ENCODE assay signal across 1 cellular context in the genomic region with DNA sequence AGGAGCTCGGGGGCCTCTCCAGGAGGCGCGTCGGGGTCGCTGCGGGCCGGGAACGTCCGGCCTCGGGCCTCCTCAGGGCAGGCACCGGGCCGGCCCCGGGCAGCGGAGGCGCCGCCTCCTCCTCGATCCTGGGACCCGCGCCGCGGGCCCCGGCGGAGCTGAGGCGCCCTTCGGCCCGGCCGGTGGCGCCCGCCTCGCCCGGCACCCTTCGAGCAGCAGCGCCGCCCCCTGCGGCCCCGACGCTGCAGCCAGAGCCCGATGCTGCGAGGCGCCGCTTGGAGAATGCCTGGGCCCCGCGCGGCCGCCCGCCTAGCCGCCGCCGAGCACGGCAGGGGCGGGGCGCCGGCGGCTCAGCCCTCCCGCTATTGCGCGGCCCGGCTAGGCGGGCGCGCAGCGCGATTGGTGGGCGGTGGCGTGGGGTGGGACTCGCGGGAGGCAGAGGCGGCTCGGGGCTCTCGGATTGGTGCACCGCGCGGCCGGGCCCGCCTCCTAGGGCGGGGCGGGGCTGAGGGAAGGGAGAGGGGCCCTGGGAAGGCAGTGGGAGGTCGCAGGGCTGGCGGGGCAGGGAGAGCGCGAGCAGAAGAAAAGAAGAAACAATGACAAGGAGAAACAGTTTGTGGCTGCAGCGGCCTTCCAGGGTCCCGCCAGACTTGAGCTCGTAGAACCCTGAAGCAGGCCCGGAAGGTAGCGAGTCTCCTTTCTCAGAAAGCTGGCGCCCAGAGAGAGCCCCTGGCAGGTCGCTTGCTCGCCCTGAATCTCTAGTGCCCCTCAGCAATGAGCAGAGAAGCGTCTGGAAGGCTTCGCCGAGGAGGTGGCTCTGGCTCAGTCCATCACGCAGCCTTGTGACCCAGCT.
TF ChIP-seq lines count a peak whose summit lies in the region.

A gene (minus strand): TSS at position 284 of the 853 bp plus-strand sequence. CDS start 852 bp downstream, outside the sequence.

TF ChIP-seq in HEK293, 187 proteins besides CTCF, POLR2A, EP300 and RAD21 (continued from another document and continues in another):
- TF ChIP-seq, protein P1, sequence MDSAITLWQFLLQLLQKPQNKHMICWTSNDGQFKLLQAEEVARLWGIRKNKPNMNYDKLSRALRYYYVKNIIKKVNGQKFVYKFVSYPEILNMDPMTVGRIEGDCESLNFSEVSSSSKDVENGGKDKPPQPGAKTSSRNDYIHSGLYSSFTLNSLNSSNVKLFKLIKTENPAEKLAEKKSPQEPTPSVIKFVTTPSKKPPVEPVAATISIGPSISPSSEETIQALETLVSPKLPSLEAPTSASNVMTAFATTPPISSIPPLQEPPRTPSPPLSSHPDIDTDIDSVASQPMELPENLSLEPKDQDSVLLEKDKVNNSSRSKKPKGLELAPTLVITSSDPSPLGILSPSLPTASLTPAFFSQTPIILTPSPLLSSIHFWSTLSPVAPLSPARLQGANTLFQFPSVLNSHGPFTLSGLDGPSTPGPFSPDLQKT (IDR thresholded peaks at IDR 0.05; ENCODE audit: borderline replicate concordance, low read depth, low read length) = no peak
- TF ChIP-seq BCL11B (tag by site-specific recombination; IDR thresholded peaks at IDR 0.05; ENCODE audit: low read depth) (no peak), ZNF169 (tag by site-specific recombination; IDR thresholded peaks at IDR 0.05) (no peak), ZNF501 (tag by site-specific recombination; IDR thresholded peaks at IDR 0.05) (0 out of 2 replicates have a peak, but pooled peaks have one; percentile 24), ZNF514 (tag by site-specific recombination; IDR thresholded peaks at IDR 0.05) (no peak), ZNF394 (tag by site-specific recombination; IDR thresholded peaks at IDR 0.05; ENCODE audit: borderline replicate concordance) (no peak), SP2 (tag by site-specific recombination; IDR thresholded peaks at IDR 0.05) (peak; percentile 81), PRDM1 (tag by site-specific recombination; IDR thresholded peaks at IDR 0.05) (no peak), ZBTB20 (tag by site-specific recombination; IDR thresholded peaks at IDR 0.05) (peak; percentile 69; the same call in 1 of the 2 replicates), ZNF791 (tag by site-specific recombination; IDR thresholded peaks at IDR 0.05) (no peak), ZNF404 (tag by site-specific recombination; IDR thresholded peaks at IDR 0.05) (no peak), ZNF629 (tag by site-specific recombination; IDR thresholded peaks at IDR 0.05) (no peak), ZNF473 (tag by site-specific recombination; IDR thresholded peaks at IDR 0.05) (no peak), ZNF707 (tag by site-specific recombination; IDR thresholded peaks at IDR 0.05) (no peak), ZNF302 (tag by site-specific recombination; IDR thresholded peaks at IDR 0.05; ENCODE audit: low read depth) (no peak), ZNF776 (tag by site-specific recombination; IDR thresholded peaks at IDR 0.05; ENCODE audit: borderline replicate concordance) (no peak), ZNF341 (tag by site-specific recombination; IDR thresholded peaks at IDR 0.05; ENCODE audit: low read depth) (no peak), SP3 (tag by site-specific recombination; IDR thresholded peaks at IDR 0.05) (peak; percentile 84), ZNF155 (tag by site-specific recombination; IDR thresholded peaks at IDR 0.05) (no peak), EGR2 (tag by site-specific recombination; IDR thresholded peaks at IDR 0.05; ENCODE audit: low read depth) (peak; percentile 62), ZNF571 (tag by site-specific recombination; IDR thresholded peaks at IDR 0.05) (no peak), ZBTB8A (tag by site-specific recombination; IDR thresholded peaks at IDR 0.05) (peak; percentile 58), ZNF335 (tag by site-specific recombination; conservative IDR thresholded peaks at IDR 0.05) (peak; percentile 60; the same call in 1 of the 2 replicates), ZNF530 (tag by site-specific recombination; IDR thresholded peaks at IDR 0.05; ENCODE audit: low read depth) (no peak), ZFHX2 (tag by site-specific recombination; conservative IDR thresholded peaks at IDR 0.05) (peak; percentile 70), ZNF292 (tag by site-specific recombination; IDR thresholded peaks at IDR 0.05; ENCODE audit: borderline replicate concordance, low read depth) (no peak), ZNF843 (tag by site-specific recombination; IDR thresholded peaks at IDR 0.05) (no peak), ZIC2 (tag by site-specific recombination; IDR thresholded peaks at IDR 0.05) (peak; percentile 17; the same call in 1 of the 2 replicates)
- TF ChIP-seq, protein P2, sequence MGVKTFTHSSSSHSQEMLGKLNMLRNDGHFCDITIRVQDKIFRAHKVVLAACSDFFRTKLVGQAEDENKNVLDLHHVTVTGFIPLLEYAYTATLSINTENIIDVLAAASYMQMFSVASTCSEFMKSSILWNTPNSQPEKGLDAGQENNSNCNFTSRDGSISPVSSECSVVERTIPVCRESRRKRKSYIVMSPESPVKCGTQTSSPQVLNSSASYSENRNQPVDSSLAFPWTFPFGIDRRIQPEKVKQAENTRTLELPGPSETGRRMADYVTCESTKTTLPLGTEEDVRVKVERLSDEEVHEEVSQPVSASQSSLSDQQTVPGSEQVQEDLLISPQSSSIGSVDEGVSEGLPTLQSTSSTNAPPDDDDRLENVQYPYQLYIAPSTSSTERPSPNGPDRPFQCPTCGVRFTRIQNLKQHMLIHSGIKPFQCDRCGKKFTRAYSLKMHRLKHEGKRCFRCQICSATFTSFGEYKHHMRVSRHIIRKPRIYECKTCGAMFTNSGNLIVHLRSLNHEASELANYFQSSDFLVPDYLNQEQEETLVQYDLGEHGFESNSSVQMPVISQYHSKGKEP (tag by site-specific recombination; IDR thresholded peaks at IDR 0.05) = no peak
- TF ChIP-seq, protein P3, sequence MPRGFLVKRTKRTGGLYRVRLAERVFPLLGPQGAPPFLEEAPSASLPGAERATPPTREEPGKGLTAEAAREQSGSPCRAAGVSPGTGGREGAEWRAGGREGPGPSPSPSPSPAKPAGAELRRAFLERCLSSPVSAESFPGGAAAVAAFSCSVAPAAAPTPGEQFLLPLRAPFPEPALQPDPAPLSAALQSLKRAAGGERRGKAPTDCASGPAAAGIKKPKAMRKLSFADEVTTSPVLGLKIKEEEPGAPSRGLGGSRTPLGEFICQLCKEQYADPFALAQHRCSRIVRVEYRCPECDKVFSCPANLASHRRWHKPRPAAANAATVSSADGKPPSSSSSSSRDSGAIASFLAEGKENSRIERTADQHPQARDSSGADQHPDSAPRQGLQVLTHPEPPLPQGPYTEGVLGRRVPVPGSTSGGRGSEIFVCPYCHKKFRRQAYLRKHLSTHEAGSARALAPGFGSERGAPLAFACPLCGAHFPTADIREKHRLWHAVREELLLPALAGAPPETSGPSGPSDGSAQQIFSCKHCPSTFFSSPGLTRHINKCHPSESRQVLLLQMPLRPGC (tag by site-specific recombination; IDR thresholded peaks at IDR 0.05) = no peak
- TF ChIP-seq, protein P4, sequence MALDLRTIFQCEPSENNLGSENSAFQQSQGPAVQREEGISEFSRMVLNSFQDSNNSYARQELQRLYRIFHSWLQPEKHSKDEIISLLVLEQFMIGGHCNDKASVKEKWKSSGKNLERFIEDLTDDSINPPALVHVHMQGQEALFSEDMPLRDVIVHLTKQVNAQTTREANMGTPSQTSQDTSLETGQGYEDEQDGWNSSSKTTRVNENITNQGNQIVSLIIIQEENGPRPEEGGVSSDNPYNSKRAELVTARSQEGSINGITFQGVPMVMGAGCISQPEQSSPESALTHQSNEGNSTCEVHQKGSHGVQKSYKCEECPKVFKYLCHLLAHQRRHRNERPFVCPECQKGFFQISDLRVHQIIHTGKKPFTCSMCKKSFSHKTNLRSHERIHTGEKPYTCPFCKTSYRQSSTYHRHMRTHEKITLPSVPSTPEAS (tag by site-specific recombination; IDR thresholded peaks at IDR 0.05) = no peak
- TF ChIP-seq, protein P5, sequence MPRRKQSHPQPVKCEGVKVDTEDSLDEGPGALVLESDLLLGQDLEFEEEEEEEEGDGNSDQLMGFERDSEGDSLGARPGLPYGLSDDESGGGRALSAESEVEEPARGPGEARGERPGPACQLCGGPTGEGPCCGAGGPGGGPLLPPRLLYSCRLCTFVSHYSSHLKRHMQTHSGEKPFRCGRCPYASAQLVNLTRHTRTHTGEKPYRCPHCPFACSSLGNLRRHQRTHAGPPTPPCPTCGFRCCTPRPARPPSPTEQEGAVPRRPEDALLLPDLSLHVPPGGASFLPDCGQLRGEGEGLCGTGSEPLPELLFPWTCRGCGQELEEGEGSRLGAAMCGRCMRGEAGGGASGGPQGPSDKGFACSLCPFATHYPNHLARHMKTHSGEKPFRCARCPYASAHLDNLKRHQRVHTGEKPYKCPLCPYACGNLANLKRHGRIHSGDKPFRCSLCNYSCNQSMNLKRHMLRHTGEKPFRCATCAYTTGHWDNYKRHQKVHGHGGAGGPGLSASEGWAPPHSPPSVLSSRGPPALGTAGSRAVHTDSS (tag by site-specific recombination; IDR thresholded peaks at IDR 0.05) = no peak
- TF ChIP-seq, protein P6, sequence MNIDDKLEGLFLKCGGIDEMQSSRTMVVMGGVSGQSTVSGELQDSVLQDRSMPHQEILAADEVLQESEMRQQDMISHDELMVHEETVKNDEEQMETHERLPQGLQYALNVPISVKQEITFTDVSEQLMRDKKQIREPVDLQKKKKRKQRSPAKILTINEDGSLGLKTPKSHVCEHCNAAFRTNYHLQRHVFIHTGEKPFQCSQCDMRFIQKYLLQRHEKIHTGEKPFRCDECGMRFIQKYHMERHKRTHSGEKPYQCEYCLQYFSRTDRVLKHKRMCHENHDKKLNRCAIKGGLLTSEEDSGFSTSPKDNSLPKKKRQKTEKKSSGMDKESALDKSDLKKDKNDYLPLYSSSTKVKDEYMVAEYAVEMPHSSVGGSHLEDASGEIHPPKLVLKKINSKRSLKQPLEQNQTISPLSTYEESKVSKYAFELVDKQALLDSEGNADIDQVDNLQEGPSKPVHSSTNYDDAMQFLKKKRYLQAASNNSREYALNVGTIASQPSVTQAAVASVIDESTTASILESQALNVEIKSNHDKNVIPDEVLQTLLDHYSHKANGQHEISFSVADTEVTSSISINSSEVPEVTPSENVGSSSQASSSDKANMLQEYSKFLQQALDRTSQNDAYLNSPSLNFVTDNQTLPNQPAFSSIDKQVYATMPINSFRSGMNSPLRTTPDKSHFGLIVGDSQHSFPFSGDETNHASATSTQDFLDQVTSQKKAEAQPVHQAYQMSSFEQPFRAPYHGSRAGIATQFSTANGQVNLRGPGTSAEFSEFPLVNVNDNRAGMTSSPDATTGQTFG (tag by site-specific recombination; IDR thresholded peaks at IDR 0.05; ENCODE audit: borderline replicate concordance) = no peak
- TF ChIP-seq, protein P7, sequence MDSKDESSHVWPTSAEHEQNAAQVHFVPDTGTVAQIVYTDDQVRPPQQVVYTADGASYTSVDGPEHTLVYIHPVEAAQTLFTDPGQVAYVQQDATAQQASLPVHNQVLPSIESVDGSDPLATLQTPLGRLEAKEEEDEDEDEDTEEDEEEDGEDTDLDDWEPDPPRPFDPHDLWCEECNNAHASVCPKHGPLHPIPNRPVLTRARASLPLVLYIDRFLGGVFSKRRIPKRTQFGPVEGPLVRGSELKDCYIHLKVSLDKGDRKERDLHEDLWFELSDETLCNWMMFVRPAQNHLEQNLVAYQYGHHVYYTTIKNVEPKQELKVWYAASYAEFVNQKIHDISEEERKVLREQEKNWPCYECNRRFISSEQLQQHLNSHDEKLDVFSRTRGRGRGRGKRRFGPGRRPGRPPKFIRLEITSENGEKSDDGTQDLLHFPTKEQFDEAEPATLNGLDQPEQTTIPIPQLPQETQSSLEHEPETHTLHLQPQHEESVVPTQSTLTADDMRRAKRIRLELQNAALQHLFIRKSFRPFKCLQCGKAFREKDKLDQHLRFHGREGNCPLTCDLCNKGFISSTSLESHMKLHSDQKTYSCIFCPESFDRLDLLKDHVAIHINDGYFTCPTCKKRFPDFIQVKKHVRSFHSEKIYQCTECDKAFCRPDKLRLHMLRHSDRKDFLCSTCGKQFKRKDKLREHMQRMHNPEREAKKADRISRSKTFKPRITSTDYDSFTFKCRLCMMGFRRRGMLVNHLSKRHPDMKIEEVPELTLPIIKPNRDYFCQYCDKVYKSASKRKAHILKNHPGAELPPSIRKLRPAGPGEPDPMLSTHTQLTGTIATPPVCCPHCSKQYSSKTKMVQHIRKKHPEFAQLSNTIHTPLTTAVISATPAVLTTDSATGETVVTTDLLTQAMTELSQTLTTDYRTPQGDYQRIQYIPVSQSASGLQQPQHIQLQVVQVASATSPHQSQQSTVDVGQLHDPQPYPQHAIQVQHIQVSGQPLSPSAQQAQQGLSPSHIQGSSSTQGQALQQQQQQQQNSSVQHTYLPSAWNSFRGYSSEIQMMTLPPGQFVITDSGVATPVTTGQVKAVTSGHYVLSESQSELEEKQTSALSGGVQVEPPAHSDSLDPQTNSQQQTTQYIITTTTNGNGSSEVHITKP (tag by site-specific recombination; IDR thresholded peaks at IDR 0.05) = peak; percentile 51; the same call in 1 of the 2 replicates
- TF ChIP-seq, protein P8, sequence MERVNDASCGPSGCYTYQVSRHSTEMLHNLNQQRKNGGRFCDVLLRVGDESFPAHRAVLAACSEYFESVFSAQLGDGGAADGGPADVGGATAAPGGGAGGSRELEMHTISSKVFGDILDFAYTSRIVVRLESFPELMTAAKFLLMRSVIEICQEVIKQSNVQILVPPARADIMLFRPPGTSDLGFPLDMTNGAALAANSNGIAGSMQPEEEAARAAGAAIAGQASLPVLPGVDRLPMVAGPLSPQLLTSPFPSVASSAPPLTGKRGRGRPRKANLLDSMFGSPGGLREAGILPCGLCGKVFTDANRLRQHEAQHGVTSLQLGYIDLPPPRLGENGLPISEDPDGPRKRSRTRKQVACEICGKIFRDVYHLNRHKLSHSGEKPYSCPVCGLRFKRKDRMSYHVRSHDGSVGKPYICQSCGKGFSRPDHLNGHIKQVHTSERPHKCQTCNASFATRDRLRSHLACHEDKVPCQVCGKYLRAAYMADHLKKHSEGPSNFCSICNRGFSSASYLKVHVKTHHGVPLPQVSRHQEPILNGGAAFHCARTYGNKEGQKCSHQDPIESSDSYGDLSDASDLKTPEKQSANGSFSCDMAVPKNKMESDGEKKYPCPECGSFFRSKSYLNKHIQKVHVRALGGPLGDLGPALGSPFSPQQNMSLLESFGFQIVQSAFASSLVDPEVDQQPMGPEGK (tag by site-specific recombination; IDR thresholded peaks at IDR 0.05) = peak; percentile 63
- TF ChIP-seq, protein P9, sequence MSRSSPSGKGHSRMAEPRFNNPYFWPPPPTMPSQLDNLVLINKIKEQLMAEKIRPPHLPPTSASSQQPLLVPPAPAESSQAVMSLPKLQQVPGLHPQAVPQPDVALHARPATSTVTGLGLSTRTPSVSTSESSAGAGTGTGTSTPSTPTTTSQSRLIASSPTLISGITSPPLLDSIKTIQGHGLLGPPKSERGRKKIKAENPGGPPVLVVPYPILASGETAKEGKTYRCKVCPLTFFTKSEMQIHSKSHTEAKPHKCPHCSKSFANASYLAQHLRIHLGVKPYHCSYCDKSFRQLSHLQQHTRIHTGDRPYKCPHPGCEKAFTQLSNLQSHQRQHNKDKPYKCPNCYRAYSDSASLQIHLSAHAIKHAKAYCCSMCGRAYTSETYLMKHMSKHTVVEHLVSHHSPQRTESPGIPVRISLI (tag by site-specific recombination; IDR thresholded peaks at IDR 0.05) = no peak
- TF ChIP-seq, protein P10, sequence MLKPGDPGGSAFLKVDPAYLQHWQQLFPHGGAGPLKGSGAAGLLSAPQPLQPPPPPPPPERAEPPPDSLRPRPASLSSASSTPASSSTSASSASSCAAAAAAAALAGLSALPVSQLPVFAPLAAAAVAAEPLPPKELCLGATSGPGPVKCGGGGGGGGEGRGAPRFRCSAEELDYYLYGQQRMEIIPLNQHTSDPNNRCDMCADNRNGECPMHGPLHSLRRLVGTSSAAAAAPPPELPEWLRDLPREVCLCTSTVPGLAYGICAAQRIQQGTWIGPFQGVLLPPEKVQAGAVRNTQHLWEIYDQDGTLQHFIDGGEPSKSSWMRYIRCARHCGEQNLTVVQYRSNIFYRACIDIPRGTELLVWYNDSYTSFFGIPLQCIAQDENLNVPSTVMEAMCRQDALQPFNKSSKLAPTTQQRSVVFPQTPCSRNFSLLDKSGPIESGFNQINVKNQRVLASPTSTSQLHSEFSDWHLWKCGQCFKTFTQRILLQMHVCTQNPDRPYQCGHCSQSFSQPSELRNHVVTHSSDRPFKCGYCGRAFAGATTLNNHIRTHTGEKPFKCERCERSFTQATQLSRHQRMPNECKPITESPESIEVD (tag by site-specific recombination; IDR thresholded peaks at IDR 0.05) = no peak
